1 cellular context compared by ENCODE assay signal in the genomic region with DNA sequence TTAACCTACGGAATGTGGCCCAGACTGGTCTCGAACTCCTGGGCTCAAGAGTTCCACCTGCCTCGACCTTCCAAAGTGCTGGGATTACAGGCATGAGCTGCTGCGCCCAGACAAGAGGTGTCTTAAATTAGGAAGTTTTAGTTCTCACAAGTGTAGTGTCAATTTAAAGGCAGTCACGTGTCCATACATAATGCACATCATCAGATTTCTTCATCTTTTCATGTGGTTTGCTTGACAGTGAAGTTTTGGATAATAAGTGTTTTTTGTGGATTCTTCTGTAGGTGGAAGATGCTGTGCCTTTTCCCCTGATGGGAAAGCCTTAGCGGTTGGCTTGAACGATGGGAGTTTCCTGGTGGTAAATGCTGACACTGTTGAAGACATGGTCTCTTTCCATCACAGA.
TF ChIP-seq lines count a peak whose summit lies in the region.

No MANE protein-coding gene starts in this region.

TF ChIP-seq in K562, 482 proteins besides CTCF, POLR2A, EP300 and RAD21 (continued from another document):
- TF ChIP-seq, protein P1, sequence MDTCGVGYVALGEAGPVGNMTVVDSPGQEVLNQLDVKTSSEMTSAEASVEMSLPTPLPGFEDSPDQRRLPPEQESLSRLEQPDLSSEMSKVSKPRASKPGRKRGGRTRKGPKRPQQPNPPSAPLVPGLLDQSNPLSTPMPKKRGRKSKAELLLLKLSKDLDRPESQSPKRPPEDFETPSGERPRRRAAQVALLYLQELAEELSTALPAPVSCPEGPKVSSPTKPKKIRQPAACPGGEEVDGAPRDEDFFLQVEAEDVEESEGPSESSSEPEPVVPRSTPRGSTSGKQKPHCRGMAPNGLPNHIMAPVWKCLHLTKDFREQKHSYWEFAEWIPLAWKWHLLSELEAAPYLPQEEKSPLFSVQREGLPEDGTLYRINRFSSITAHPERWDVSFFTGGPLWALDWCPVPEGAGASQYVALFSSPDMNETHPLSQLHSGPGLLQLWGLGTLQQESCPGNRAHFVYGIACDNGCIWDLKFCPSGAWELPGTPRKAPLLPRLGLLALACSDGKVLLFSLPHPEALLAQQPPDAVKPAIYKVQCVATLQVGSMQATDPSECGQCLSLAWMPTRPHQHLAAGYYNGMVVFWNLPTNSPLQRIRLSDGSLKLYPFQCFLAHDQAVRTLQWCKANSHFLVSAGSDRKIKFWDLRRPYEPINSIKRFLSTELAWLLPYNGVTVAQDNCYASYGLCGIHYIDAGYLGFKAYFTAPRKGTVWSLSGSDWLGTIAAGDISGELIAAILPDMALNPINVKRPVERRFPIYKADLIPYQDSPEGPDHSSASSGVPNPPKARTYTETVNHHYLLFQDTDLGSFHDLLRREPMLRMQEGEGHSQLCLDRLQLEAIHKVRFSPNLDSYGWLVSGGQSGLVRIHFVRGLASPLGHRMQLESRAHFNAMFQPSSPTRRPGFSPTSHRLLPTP (IDR thresholded peaks at IDR 0.05; ENCODE audit: borderline replicate concordance, extremely low read depth, insufficient read length): no peak
- TF ChIP-seq CBFA2T2 (conservative IDR thresholded peaks at IDR 0.05) (no peak), GATAD2A (IDR thresholded peaks at IDR 0.05) (no peak), PTTG1 (tag; IDR thresholded peaks at IDR 0.05; ENCODE audit: low read depth) (no peak), JUNB (CRISPR knock-in tag; conservative IDR thresholded peaks at IDR 0.05) (no peak), GABPA (tag; conservative IDR thresholded peaks at IDR 0.05; ENCODE audit: low read depth) (no peak), CEBPB (tag; IDR thresholded peaks at IDR 0.05) (no peak), ZNF41 (CRISPR knock-in tag; conservative IDR thresholded peaks at IDR 0.05) (no peak)
- TF ChIP-seq, protein P2, sequence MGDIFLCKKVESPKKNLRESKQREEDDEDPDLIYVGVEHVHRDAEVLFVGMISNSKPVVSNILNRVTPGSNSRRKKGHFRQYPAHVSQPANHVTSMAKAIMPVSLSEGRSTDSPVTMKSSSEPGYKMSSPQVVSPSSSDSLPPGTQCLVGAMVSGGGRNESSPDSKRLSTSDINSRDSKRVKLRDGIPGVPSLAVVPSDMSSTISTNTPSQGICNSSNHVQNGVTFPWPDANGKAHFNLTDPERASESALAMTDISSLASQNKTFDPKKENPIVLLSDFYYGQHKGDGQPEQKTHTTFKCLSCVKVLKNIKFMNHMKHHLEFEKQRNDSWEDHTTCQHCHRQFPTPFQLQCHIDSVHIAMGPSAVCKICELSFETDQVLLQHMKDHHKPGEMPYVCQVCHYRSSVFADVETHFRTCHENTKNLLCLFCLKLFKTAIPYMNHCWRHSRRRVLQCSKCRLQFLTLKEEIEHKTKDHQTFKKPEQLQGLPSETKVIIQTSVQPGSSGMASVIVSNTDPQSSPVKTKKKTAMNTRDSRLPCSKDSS (IDR thresholded peaks at IDR 0.05; ENCODE audit: low read depth, partially characterized antibody): no peak
TF ChIP-seq in K562: peak in this region for 3.
